21 cellular contexts compared by ENCODE assay signal in the genomic region with DNA sequence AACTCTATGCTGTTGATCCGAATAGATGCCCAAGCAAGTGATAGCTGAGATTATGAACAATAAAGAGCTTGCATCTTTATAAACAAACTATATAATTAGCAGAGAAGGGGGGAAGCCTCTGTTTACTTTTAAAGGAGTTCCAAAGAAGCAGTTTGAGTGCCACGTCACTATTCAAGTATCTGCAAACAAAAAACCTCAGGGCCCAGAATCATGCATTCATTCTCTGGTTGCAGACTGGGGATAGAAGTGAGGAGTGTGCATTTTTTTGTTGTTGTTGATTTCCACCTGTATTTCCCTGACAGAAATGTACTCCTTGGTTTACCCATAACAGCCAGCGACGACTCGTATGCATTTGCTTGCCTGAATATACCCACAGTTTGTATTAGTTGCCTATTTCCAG.
DNase-seq lines count a peak whose midpoint lies in the region; ATAC-seq and TF ChIP-seq lines count a peak whose summit lies in the region.
"Had no signal": no experiment of that assay in that cellular context is flagged by ENCODE, and none has a peak within 500 bp of the region (broad histone marks: within the 10 kb centered on the region; RNA-seq: fewer than 3 reads in every experiment).

No MANE protein-coding gene starts in this region.

- H3K4me2 ChIP-seq in osteoblast (ENCODE audit: insufficient read depth, low read length): no peak overlapping the region
- H3K4me2 ChIP-seq: KMS-11 had no signal

- no peak overlapping the region for H2AFZ ChIP-seq in osteoblast (ENCODE audit: low read length)

- H3K36me3 ChIP-seq in SJSA1 (no peaks in the 10 kb centered on the region), osteoblast (ENCODE audit: insufficient read depth, low read length) (no peaks in the 10 kb centered on the region)
- H3K36me3 ChIP-seq: vagina had no signal

- in situ Hi-C loops in KBM-7 (cut with MboI; ENCODE audit: low pct_unique_long_range_greater_than_20kb, low sequenced_read_pairs): no loop called here

- H3K27me3 ChIP-seq in SJSA1 (replicated peaks) (no peaks in the 10 kb centered on the region), osteoblast (ENCODE audit: insufficient read depth, low read length) (no peaks in the 10 kb centered on the region)
- H3K27me3 ChIP-seq: vagina had no signal

- no peak for TF ChIP-seq CTCF in osteoblast (IDR thresholded peaks at IDR 0.05; ENCODE audit: extremely low read depth, low read depth, low read length)

- intact Hi-C loops in left colon (cut with DNase I, micrococcal nuclease): no loop called here
- intact Hi-C loops in Right ventricle myocardium inferior (cut with DNase I): no loop called here

- H3K79me2 ChIP-seq in osteoblast (ENCODE audit: insufficient read depth, low read length): no peaks in the 10 kb centered on the region

- H3K4me3 ChIP-seq in SJSA1: no peak overlapping the region
- H3K4me3 ChIP-seq in osteoblast (ENCODE audit: insufficient read depth, low read length): no peak overlapping the region
- H3K4me3 ChIP-seq: lung, mucosa of descending colon, vagina had no signal

- no peaks in the 10 kb centered on the region for H3K9me3 ChIP-seq in SJSA1 (replicated peaks)
- H3K9me3 ChIP-seq in osteoblast (ENCODE audit: low read depth, low read length): no peaks in the 10 kb centered on the region
- H3K9me3 ChIP-seq: mucosa of descending colon, vagina had no signal

- ATAC-seq in left colon (no peak), Right ventricle myocardium inferior (no peak)
- ATAC-seq: mucosa of descending colon; natural killer cell treated with Interleukin-12 subunit alpha and Interleukin-12 subunit beta and Interleukin-15 and Interleukin-18, amount 100 ng/mL, for 72 hours had no signal

- peaks cover 59% of the 10 kb centered on the region for H3K4me1 ChIP-seq in SJSA1 (replicated peaks)
- H3K4me1 ChIP-seq in osteoblast (ENCODE audit: insufficient read depth, low read length): peaks cover 14% of the 10 kb centered on the region
- H3K4me1 ChIP-seq: vagina had no signal

- no peaks in the 10 kb centered on the region for H4K20me1 ChIP-seq in osteoblast (ENCODE audit: insufficient read depth, low read length)

- DNase-seq in EH (ENCODE audit: low read depth) (peak; percentile 31), M059J (ENCODE audit: low read depth) (peak; percentile 69), SJSA1 (ENCODE audit: low read depth in 1 of 2, low spot score in 2 of 2) (peak; percentile 54 to 77), iris pigment epithelial cell (ENCODE audit: low read depth) (peak; percentile 38), KBM-7 (no peak), left colon (no peak), Right ventricle myocardium inferior (ENCODE audit: missing footprints) (no peak), osteoblast (ENCODE audit: insufficient read length, low spot score, missing footprints) (no peak)
- DNase-seq: activated CD4-positive, alpha-beta T cell treated with anti-CD3 and anti-CD28 coated beads for 48 hours; activated gamma-delta T cell; activated naive CD8-positive, alpha-beta T cell treated with anti-CD3 and anti-CD28 coated beads, Interleukin-2, amount 10 ng/mL, durations not matched to agents 7 days and 5 days; activated T-cell treated with anti-CD3 and anti-CD28 coated beads, Interleukin-2, amount 50 U/mL, for 24 hours; cerebellar nuclear complex; H9; mucosa of descending colon; NCI-H187 treated with DMSO at 0.1 percent for 48 hours; NCI-H82 had no signal

- H3K27ac ChIP-seq in SJSA1 (peak overlapping the region; percentile 12; the same call in 1 of the 2 replicates), osteoblast (ENCODE audit: low read depth, low read length) (no peak overlapping the region)
- H3K27ac ChIP-seq: KMS-11, vagina had no signal

Comparison
In these comparisons a context has a peak if more than half of its experiments do, and no peak if none do; other contexts are left out.
1. DNase-seq: peak in EH (single experiment), M059J (single experiment), SJSA1 (2 of 2) and iris pigment epithelial cell (single experiment); none in KBM-7 (single experiment), left colon (0 of 2), Right ventricle myocardium inferior (single experiment) and osteoblast (single experiment).